Comparison of ENCODE assay signal across 15 cellular contexts in the genomic region with DNA sequence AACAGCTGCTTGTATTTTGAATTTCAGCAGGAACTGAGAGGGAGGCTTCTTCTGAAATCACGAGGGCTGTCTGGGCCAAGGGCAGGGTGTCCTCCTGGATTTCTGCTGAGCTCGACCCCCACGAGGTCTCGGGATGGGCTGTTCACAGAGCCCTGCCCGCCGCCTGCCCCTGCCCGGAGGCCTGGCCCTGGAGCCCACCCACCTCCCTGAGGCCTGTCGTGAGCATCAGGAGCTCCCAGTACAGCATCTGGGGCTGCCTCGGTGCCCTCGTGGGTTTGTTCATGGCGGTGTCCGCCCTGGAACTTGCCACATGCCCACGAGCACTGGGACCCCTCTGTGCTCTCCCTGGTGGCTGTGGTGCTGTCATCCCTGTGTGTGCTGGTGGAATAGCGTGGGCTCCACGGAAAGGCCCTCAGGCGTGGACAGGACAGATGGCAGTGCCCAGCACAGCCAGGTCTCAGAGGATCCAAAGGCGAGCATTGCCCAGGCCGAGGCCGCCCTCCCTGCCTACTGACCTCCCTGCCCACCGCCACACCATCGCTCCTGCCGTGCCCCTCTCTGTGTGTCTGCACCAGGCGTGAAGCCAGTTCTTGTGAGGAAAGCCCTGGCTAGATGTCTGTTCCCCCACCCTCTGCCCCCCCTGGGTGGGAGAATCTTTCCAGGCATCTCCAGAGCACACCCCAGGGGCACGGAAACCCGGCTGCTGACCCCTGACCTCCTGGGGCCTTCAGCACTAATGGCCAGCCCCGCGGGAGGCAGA. TPM values are rescaled to one million over a fixed set of nuclear protein-coding genes. Genes with fewer than 3 reads are reported as not detected.
DNase-seq lines count a peak whose midpoint lies in the region; ATAC-seq and TF ChIP-seq lines count a peak whose summit lies in the region.
"Had no signal": no experiment of that assay in that cellular context is flagged by ENCODE, and none has a peak within 500 bp of the region (broad histone marks: within the 10 kb centered on the region; RNA-seq: fewer than 3 reads in every experiment).

No MANE protein-coding gene starts in this region.

- H3K4me1 ChIP-seq in right atrium auricular region, result peaks cover 0 to 47% of the 10 kb centered on the region in 2 donors
- H3K4me1 ChIP-seq in osteoblast (ENCODE audit: insufficient read depth, low read length), result peaks cover 9% of the 10 kb centered on the region
- H3K4me1 ChIP-seq in upper lobe of left lung, result peaks cover 0 to 12% (median 4%) of the 10 kb centered on the region in 4 donors
- H3K4me1 ChIP-seq: left lung had no signal

- no peak overlapping the region for H3K27ac Mint-ChIP-seq in activated T-cell treated with anti-CD3 and anti-CD28 coated beads, Interleukin-2, amount 50 U/mL, for 72 hours
- H3K27ac Mint-ChIP-seq: CD4-positive, alpha-beta memory T cell had no signal

- no peaks in the 10 kb centered on the region for H3K9me3 Mint-ChIP-seq in activated T-cell treated with anti-CD3 and anti-CD28 coated beads, Interleukin-2, amount 50 U/mL, for 72 hours
- H3K9me3 Mint-ChIP-seq: CD4-positive, alpha-beta memory T cell; stimulated activated naive CD8-positive, alpha-beta T cell treated with anti-CD3 and anti-CD28 coated beads, Interleukin-15, amount 100 ng/mL, for 72 hours had no signal

- no peak for TF ChIP-seq POLR2A in upper lobe of left lung (IDR thresholded peaks at IDR 0.05)
- no peak for TF ChIP-seq POLR2A in lower leg skin (IDR thresholded peaks at IDR 0.05)

- H3K27me3 ChIP-seq in right atrium auricular region, result no peaks in the 10 kb centered on the region
- no peaks in the 10 kb centered on the region for H3K27me3 ChIP-seq in osteoblast (ENCODE audit: insufficient read depth, low read length)
- no peaks in the 10 kb centered on the region for H3K27me3 ChIP-seq in upper lobe of left lung
- H3K27me3 ChIP-seq: left lung had no signal

- no peaks in the 10 kb centered on the region for H3K79me2 ChIP-seq in osteoblast (ENCODE audit: insufficient read depth, low read length)

- no peak overlapping the region for H2AFZ ChIP-seq in osteoblast (ENCODE audit: low read length)

- H3K9me3 ChIP-seq in right atrium auricular region (no peaks in the 10 kb centered on the region), osteoblast (ENCODE audit: low read depth, low read length) (no peaks in the 10 kb centered on the region), upper lobe of left lung (no peaks in the 10 kb centered on the region)
- H3K9me3 ChIP-seq: left lung had no signal

- no peaks in the 10 kb centered on the region for H3K27me3 Mint-ChIP-seq in activated T-cell treated with anti-CD3 and anti-CD28 coated beads, Interleukin-2, amount 50 U/mL, for 72 hours (ENCODE audit: low read depth)
- H3K27me3 Mint-ChIP-seq: CD4-positive, alpha-beta memory T cell; IgD-negative memory B cell; stimulated activated naive CD8-positive, alpha-beta T cell treated with anti-CD3 and anti-CD28 coated beads, Interleukin-15, amount 100 ng/mL, for 72 hours had no signal

- DNase-seq in activated effector memory CD4-positive, alpha-beta T cell treated with anti-CD3 and anti-CD28 coated beads, Interleukin-2, amount 50 U/mL, for 16 hours, result peak; percentile 41
- no peak for DNase-seq in activated effector memory CD4-positive, alpha-beta T cell treated with Interleukin-2 at 50 U/mL for 16 hours
- DNase-seq in right atrium auricular region (ENCODE audit: low spot score) (no peak), osteoblast (ENCODE audit: insufficient read length, low spot score, missing footprints) (peak; percentile 50), upper lobe of left lung (peak in 1 of 2 donors; percentile 78), lower leg skin (ENCODE audit: low spot score in 2 of 2) (no peak), AG08395 (ENCODE audit: low spot score) (no peak)
- DNase-seq in activated T-cell treated with anti-CD3 and anti-CD28 coated beads, Interleukin-2, amount 50 U/mL, for 72 hours, result no peak
- DNase-seq: 8988T; CD4-positive, alpha-beta memory T cell; erythroblast; stimulated activated naive CD8-positive, alpha-beta T cell treated with anti-CD3 and anti-CD28 coated beads, Interleukin-15, amount 100 ng/mL, for 72 hours; T-helper 9 cell had no signal

- no peaks in the 10 kb centered on the region for H4K20me1 ChIP-seq in osteoblast (ENCODE audit: insufficient read depth, low read length)

- no peak overlapping the region for H3K4me3 Mint-ChIP-seq in activated T-cell treated with anti-CD3 and anti-CD28 coated beads, Interleukin-2, amount 50 U/mL, for 72 hours
- H3K4me3 Mint-ChIP-seq: CD4-positive, alpha-beta memory T cell; IgD-negative memory B cell; stimulated activated naive CD8-positive, alpha-beta T cell treated with anti-CD3 and anti-CD28 coated beads, Interleukin-15, amount 100 ng/mL, for 72 hours had no signal

- no peak overlapping the region for H3K4me2 ChIP-seq in osteoblast (ENCODE audit: insufficient read depth, low read length)

- peaks cover 9% of the 10 kb centered on the region for H3K36me3 ChIP-seq in right atrium auricular region
- no peaks in the 10 kb centered on the region for H3K36me3 ChIP-seq in osteoblast (ENCODE audit: insufficient read depth, low read length)
- H3K36me3 ChIP-seq in upper lobe of left lung, result no peaks in the 10 kb centered on the region
- H3K36me3 ChIP-seq: left lung had no signal

- H3K27ac ChIP-seq in right atrium auricular region (peak overlapping the region; percentile 89 to 94), osteoblast (ENCODE audit: low read depth, low read length) (no peak overlapping the region), upper lobe of left lung (peak overlapping the region in 3 of 4 donors; percentile 49 to 71 (median 54))
- H3K27ac ChIP-seq: left lung had no signal

- intact Hi-C loops in lower leg skin (cut with DNase I; ENCODE audit: low total_unique reads), result no loop called here

- H3K4me3 ChIP-seq in right atrium auricular region, result no peak overlapping the region
- no peak overlapping the region for H3K4me3 ChIP-seq in osteoblast (ENCODE audit: insufficient read depth, low read length)
- no peak overlapping the region for H3K4me3 ChIP-seq in upper lobe of left lung
- no peak overlapping the region for H3K4me3 ChIP-seq in lower leg skin (ENCODE audit: low read depth, poor library complexity, severe bottlenecking)
- H3K4me3 ChIP-seq: left lung had no signal

- ATAC-seq in upper lobe of left lung (ENCODE audit: low FRiP score in 2 of 2), result peak; percentile 6 to 24
- ATAC-seq in activated T-cell treated with anti-CD3 and anti-CD28 coated beads, Interleukin-2, amount 50 U/mL, for 72 hours (replicated peaks in 1 of 2), result no peak

- TF ChIP-seq CTCF in right atrium auricular region (IDR thresholded peaks at IDR 0.05) (no peak), osteoblast (IDR thresholded peaks at IDR 0.05; ENCODE audit: extremely low read depth, low read depth, low read length) (no peak), upper lobe of left lung (IDR thresholded peaks at IDR 0.05) (no peak), lower leg skin (IDR thresholded peaks at IDR 0.05) (no peak)

- H3K4me1 Mint-ChIP-seq in activated T-cell treated with anti-CD3 and anti-CD28 coated beads, Interleukin-2, amount 50 U/mL, for 72 hours (ENCODE audit: low read depth), result no peaks in the 10 kb centered on the region

- H3K36me3 Mint-ChIP-seq in activated T-cell treated with anti-CD3 and anti-CD28 coated beads, Interleukin-2, amount 50 U/mL, for 72 hours (ENCODE audit: insufficient read depth in 2 of 2), result no peaks in the 10 kb centered on the region
- H3K36me3 Mint-ChIP-seq: CD4-positive, alpha-beta memory T cell had no signal

- no peak for TF ChIP-seq EP300 in upper lobe of left lung (IDR thresholded peaks at IDR 0.05)

- 81 to 84% methylated on average over 10 to 22 of the region's 27 CpGs for WGBS in upper lobe of left lung, 2 donors
- WGBS in lower leg skin, 2 donors, result 85 to 87% methylated on average over 25 to 27 of the region's 27 CpGs

RNA-seq across cellular contexts. Expression of a gene that starts 25.9 kb away (rescaled TPM):
- total RNA-seq in right atrium auricular region (100 to 1,000 TPM; 239 to 275 TPM), osteoblast (1.8 and 4.4 TPM in 2 replicates), upper lobe of left lung (10 to 100 TPM in 3 of 6 donors, 1 to 10 TPM in 3; 3.4 to 14.4 (median 9.9) TPM), lower leg skin (10 to 100 TPM in 2 of 4 donors, 1 to 10 TPM in 2; 7.3 to 19.1 (median 12.4) TPM)
- 1 to 10 TPM in 1 of 2 donors, under 1 TPM in 1; 1.00 to 1.8 TPM for total RNA-seq in activated T-cell treated with anti-CD3 and anti-CD28 coated beads, Interleukin-2, amount 50 U/mL, for 72 hours
- total RNA-seq: CD4-positive, alpha-beta memory T cell had no signal

Comparison
In these comparisons a context has a peak if more than half of its experiments do, and no peak if none do; other contexts are left out.
1. DNase-seq: peak in activated effector memory CD4-positive, alpha-beta T cell treated with anti-CD3 and anti-CD28 coated beads, Interleukin-2, amount 50 U/mL, for 16 hours (single experiment) and osteoblast (single experiment); none in activated effector memory CD4-positive, alpha-beta T cell treated with Interleukin-2 at 50 U/mL for 16 hours (single experiment), right atrium auricular region (single experiment), activated T-cell treated with anti-CD3 and anti-CD28 coated beads, Interleukin-2, amount 50 U/mL, for 72 hours (0 of 2), lower leg skin (0 of 2) and AG08395 (single experiment).
2. ATAC-seq: peak in upper lobe of left lung (2 of 2); none in activated T-cell treated with anti-CD3 and anti-CD28 coated beads, Interleukin-2, amount 50 U/mL, for 72 hours (0 of 2).
3. RNA of a gene that starts 25.9 kb away (total RNA-seq): 239 to 275 TPM in right atrium auricular region; 7.3 to 19.1 TPM in lower leg skin, 3.4 to 14.4 TPM in upper lobe of left lung, 1.8 to 4.4 TPM in osteoblast and 1.00 to 1.8 TPM in activated T-cell treated with anti-CD3 and anti-CD28 coated beads, Interleukin-2, amount 50 U/mL, for 72 hours; every median in the first group is over 10 times any median in the second.